In genomic region chrX:40267334-40268118, GRCh38 we compare ENCODE assay signal across 8 cellular contexts.
DNase-seq lines count a peak whose midpoint lies in the region; ATAC-seq and TF ChIP-seq lines count a peak whose summit lies in the region.

No MANE protein-coding gene starts in this region.

- TF ChIP-seq RAD21 in liver (IDR thresholded peaks at IDR 0.05) = no peak

- H3K4me3 ChIP-seq in adrenal gland (peak overlapping the region in 2 of 4 donors; percentile 13 to 41), liver (ENCODE audit: low read depth in 1 of 3, low read length in 3 of 3) (peak overlapping the region in 2 of 3 donors; percentile 61 to 76), urinary bladder (ENCODE audit: low read depth, low read length) (peak overlapping the region; percentile 38)

- ATAC-seq in HG02870 (IDR thresholded peaks at IDR 0.05; ENCODE audit: unreplicated experiment) = peak; percentile 27

- H3K36me3 ChIP-seq in adrenal gland (replicated peaks in 1 of 2) = no peaks in the 10 kb centered on the region
- no peaks in the 10 kb centered on the region for H3K36me3 ChIP-seq in liver (ENCODE audit: control insufficient read depth in 4 of 4, insufficient read depth in 3 of 4, low read depth in 1 of 4, low read length in 3 of 4)
- no peaks in the 10 kb centered on the region for H3K36me3 ChIP-seq in urinary bladder (ENCODE audit: insufficient read depth)

- no peak overlapping the region for H3K9ac ChIP-seq in liver (ENCODE audit: low read depth in 1 of 2, low read length in 2 of 2)

- H3K9me3 ChIP-seq in adrenal gland (replicated peaks in 1 of 3) = no peaks in the 10 kb centered on the region
- H3K9me3 ChIP-seq in liver (ENCODE audit: control insufficient read depth in 4 of 4, low read length in 3 of 4) = no peaks in the 10 kb centered on the region

- no peak for TF ChIP-seq POLR2A in adrenal gland (IDR thresholded peaks at IDR 0.05)

- DNase-seq in adrenal gland (peak in 5 of 7 donors; percentile 38 to 60 (median 40)), NCI-H446 treated with DMSO at 0.1 percent for 48 hours (lab: John Stamatoyannopoulos, UW) (no peak), kidney tubule cell (ENCODE audit: low spot score) (no peak), hepatic stellate cell (ENCODE audit: low spot score) (no peak)

- intact Hi-C loops in adrenal gland (cut with DNase I) = loop anchor here (10.0 kb wide), 2 partner anchors 93 to 453 kb away; no protein-coding TSS in a partner anchor

- H3K27me3 ChIP-seq in adrenal gland (peaks cover 5% of the 10 kb centered on the region), liver (ENCODE audit: control insufficient read depth in 4 of 4, insufficient read depth in 4 of 4, low read length in 3 of 4) (no peaks in the 10 kb centered on the region)

- H3K27ac ChIP-seq in C4-2B = peak overlapping the region; percentile 60
- peak overlapping the region; percentile 60 to 90 (median 84) for H3K27ac ChIP-seq in adrenal gland
- H3K27ac ChIP-seq in liver (ENCODE audit: low read depth in 1 of 2, low read length in 2 of 2) = peak overlapping the region; percentile 63 to 74
- H3K27ac ChIP-seq in urinary bladder (ENCODE audit: low read depth) = peak overlapping the region; percentile 28

- 1 to 23% (median 8%) methylated on average over 13 to 29 of the region's 29 CpGs for WGBS in adrenal gland, 4 donors
- 35% methylated on average over 29 of the region's 29 CpGs for WGBS in liver
- 12% methylated on average over 29 of the region's 29 CpGs for WGBS in urinary bladder

- peak; percentile 57 for TF ChIP-seq CTCF in C4-2B (conservative IDR thresholded peaks at IDR 0.05)
- peak in 1 of 6 experiments; percentile 3 for TF ChIP-seq CTCF in adrenal gland (IDR thresholded peaks at IDR 0.05)
- TF ChIP-seq CTCF in liver (IDR thresholded peaks at IDR 0.05; ENCODE audit: low read depth, low read length, missing input control) = no peak

- H3K4me1 ChIP-seq in adrenal gland (replicated peaks in 1 of 2) (peaks cover 5 to 23% of the 10 kb centered on the region in 2 donors), liver (ENCODE audit: control insufficient read depth in 4 of 4, insufficient read depth in 4 of 4, low read length in 3 of 4) (peaks cover 0 to 16% (median 7%) of the 10 kb centered on the region in 4 donors), urinary bladder (ENCODE audit: insufficient read depth) (no peaks in the 10 kb centered on the region)

TF ChIP-seq in liver, 16 proteins besides CTCF, POLR2A, EP300 and RAD21:
- no peak for TF ChIP-seq FOXA2 (IDR thresholded peaks at IDR 0.05)
- no peak for TF ChIP-seq NR2F2 (IDR thresholded peaks at IDR 0.05)
- no peak for TF ChIP-seq ZBTB33 (IDR thresholded peaks at IDR 0.05)
- no peak for TF ChIP-seq YY1 (IDR thresholded peaks at IDR 0.05)

Comparison
In these comparisons a context has a peak if more than half of its experiments do, and no peak if none do; other contexts are left out.
1. H3K27ac ChIP-seq: peak in every context shown above with its lines; median percentile 84 in adrenal gland; 68 in liver; 60 in C4-2B; 28 in urinary bladder.
2. DNase-seq: peak in adrenal gland (5 of 7); none in NCI-H446 treated with DMSO at 0.1 percent for 48 hours (single experiment), kidney tubule cell (single experiment) and hepatic stellate cell (single experiment).